21 cellular contexts compared by ENCODE assay signal in the genomic region with DNA sequence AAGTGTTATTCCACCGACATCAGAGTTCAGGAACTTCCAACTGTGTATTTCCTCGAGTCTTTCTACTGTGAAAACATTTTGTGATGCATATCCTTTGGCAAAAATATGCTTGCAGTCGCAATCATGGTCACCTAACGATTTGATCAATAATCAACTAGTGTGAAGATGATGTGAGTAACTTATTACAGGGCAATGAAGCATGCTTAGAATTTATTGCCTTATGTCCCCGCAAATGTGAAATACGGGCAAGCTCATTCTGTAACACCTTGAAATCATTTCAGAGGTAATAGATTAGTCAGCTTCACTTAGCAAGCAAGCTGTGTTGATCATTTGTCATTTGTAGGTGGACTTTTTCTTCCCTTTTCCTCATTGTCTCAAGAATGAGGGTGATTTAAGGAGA.
"Had no signal": no experiment of that assay in that cellular context is flagged by ENCODE, and none has a peak within 500 bp of the region (broad histone marks: within the 10 kb centered on the region; RNA-seq: fewer than 3 reads in every experiment).

No MANE protein-coding gene starts in this region.

- FAIRE-seq: K562, RCC 7860 had no signal

- H3K27ac Mint-ChIP-seq: IgD-negative memory B cell had no signal

- DNase-seq: MV-4-11, NCI-H1048, NCI-H1105 treated with DMSO at 0.1 percent for 48 hours, NCI-H1417 treated with DMSO at 0.1 percent for 48 hours, NCI-H146, NCI-H187, NCI-H2029, NCI-H2081 treated with DMSO at 0.1 percent for 48 hours, NCI-H2171, NCI-H226, NCI-H446, NCI-H510A, NCI-H524 treated with DMSO at 0.1 percent for 48 hours, NCI-H69, NCI-H774, Right ventricle myocardium superior, RPMI8226, SIG-M5 had no signal

- H3K36me3 Mint-ChIP-seq: IgD-negative memory B cell had no signal

- H3K4me1 Mint-ChIP-seq: IgD-negative memory B cell had no signal

- ATAC-seq: K562 had no signal

- H3K4me3 Mint-ChIP-seq: IgD-negative memory B cell had no signal
